Comparison of ENCODE assay signal across 21 cellular contexts in the genomic region with DNA sequence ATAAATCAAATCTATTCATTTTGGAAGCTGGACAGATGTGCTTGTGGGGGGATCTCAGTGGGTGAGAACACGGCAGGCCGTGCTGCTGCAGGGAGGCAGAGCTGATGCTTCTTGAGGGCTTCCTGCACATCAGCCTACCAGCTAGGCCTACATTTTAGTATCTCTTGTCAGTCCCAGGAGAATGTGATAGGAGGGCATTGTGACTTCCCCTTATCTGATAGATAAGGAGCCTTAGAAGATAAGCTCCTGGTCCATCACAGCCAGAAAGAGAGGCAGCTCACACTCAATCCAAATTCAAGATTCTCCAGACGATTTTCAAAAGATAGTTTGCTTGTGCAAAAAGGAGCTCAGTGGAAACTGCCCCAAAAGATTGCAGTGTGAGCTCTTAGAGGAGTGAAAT.
A peak's percentile ranks its signal among the peaks of the same experiment; 100 is the strongest.
DNase-seq lines count a peak whose midpoint lies in the region; TF ChIP-seq lines count a peak whose summit lies in the region.
"Had no signal": no experiment of that assay in that cellular context is flagged by ENCODE, and none has a peak within 500 bp of the region (broad histone marks: within the 10 kb centered on the region; RNA-seq: fewer than 3 reads in every experiment).

No MANE protein-coding gene starts in this region.

- no peak overlapping the region for H3K4me3 Mint-ChIP-seq in osteocyte (ENCODE audit: unreplicated experiment)
- H3K4me3 Mint-ChIP-seq: B cell; CD4-positive, CD25-positive, alpha-beta regulatory T cell; CD8-positive, alpha-beta T cell; GM23338 had no signal

- no peaks in the 10 kb centered on the region for H3K4me1 ChIP-seq in esophagus muscularis mucosa
- H3K4me1 ChIP-seq in right atrium auricular region = no peaks in the 10 kb centered on the region
- H3K4me1 ChIP-seq: BLaER1 had no signal

- H3K36me3 Mint-ChIP-seq in osteocyte (ENCODE audit: unreplicated experiment) = no peaks in the 10 kb centered on the region
- H3K36me3 Mint-ChIP-seq: CD4-positive, CD25-positive, alpha-beta regulatory T cell; CD8-positive, alpha-beta T cell had no signal

- peaks cover 7% of the 10 kb centered on the region for H3K27me3 Mint-ChIP-seq in osteocyte (ENCODE audit: unreplicated experiment)

- no peaks in the 10 kb centered on the region for H3K9me3 Mint-ChIP-seq in osteocyte (ENCODE audit: unreplicated experiment)
- H3K9me3 Mint-ChIP-seq: CD8-positive, alpha-beta T cell had no signal

- H3K4me1 Mint-ChIP-seq in osteocyte (ENCODE audit: unreplicated experiment) = no peaks in the 10 kb centered on the region
- H3K4me1 Mint-ChIP-seq: B cell; CD4-positive, CD25-positive, alpha-beta regulatory T cell had no signal

- WGBS in esophagus muscularis mucosa = 57% methylated on average over 3 of the region's 3 CpGs

- peak; percentile 1 for DNase-seq in activated effector memory CD4-positive, alpha-beta T cell treated with anti-CD3 and anti-CD28 coated beads, Interleukin-2, amount 50 U/mL, for 16 hours
- DNase-seq in activated effector memory CD4-positive, alpha-beta T cell treated with Interleukin-2 at 50 U/mL for 16 hours = no peak
- DNase-seq in esophagus muscularis mucosa (ENCODE audit: extremely low spot score) = peak; percentile 68
- peak; percentile 3 for DNase-seq in osteocyte (ENCODE audit: extremely low spot score, unreplicated experiment)
- no peak for DNase-seq in GOT3 (lab: John Stamatoyannopoulos, UW)
- DNase-seq in stimulated activated CD4-positive, alpha-beta T cell treated with anti-CD3 and anti-CD28 coated beads, Interleukin-4, amount 100 ng/mL, for 1 hour = no peak
- no peak for DNase-seq in right atrium auricular region (ENCODE audit: low spot score)
- DNase-seq in HT-29 (ENCODE audit: low spot score) = no peak
- DNase-seq: CD4-positive, CD25-positive, alpha-beta regulatory T cell; DMS 273 treated with DMSO at 0.1 percent for 48 hours; DMS79; EL; GDM1; HCEC 1CT had no signal

- H3K4me3 ChIP-seq in esophagus muscularis mucosa = no peak overlapping the region
- H3K4me3 ChIP-seq in right atrium auricular region = no peak overlapping the region
- H3K4me3 ChIP-seq: BLaER1, GM12878, GM23338 had no signal

- H3K36me3 ChIP-seq in esophagus muscularis mucosa (no peaks in the 10 kb centered on the region), right atrium auricular region (no peaks in the 10 kb centered on the region)
- H3K36me3 ChIP-seq: BLaER1 had no signal

- H3K27ac ChIP-seq in esophagus muscularis mucosa (replicated peaks in 1 of 4) (no peak overlapping the region), right atrium auricular region (no peak overlapping the region)
- H3K27ac ChIP-seq: 22Rv1, BLaER1, C4-2B had no signal

- intact Hi-C loops in esophagus muscularis mucosa (cut with DNase I) = no loop called here

- TF ChIP-seq EP300 in esophagus muscularis mucosa (IDR thresholded peaks at IDR 0.05) = no peak

- H3K27ac Mint-ChIP-seq in osteocyte (ENCODE audit: unreplicated experiment) = no peak overlapping the region
- H3K27ac Mint-ChIP-seq: B cell; CD4-positive, CD25-positive, alpha-beta regulatory T cell; CD8-positive, alpha-beta T cell; GM23338 had no signal

- no peak for TF ChIP-seq CTCF in esophagus muscularis mucosa (IDR thresholded peaks at IDR 0.05)
- TF ChIP-seq CTCF in osteocyte (IDR thresholded peaks at IDR 0.05) = no peak
- no peak for TF ChIP-seq CTCF in right atrium auricular region (IDR thresholded peaks at IDR 0.05)

- H3K9me3 ChIP-seq in esophagus muscularis mucosa (no peaks in the 10 kb centered on the region), right atrium auricular region (no peaks in the 10 kb centered on the region)
- H3K9me3 ChIP-seq: BLaER1 had no signal

- H3K27me3 ChIP-seq in esophagus muscularis mucosa = no peaks in the 10 kb centered on the region
- no peaks in the 10 kb centered on the region for H3K27me3 ChIP-seq in right atrium auricular region
- H3K27me3 ChIP-seq: BLaER1 had no signal

- no peak for TF ChIP-seq POLR2A in esophagus muscularis mucosa (IDR thresholded peaks at IDR 0.05; ENCODE audit: low read depth)

Comparison
In these comparisons a context has a peak if more than half of its experiments do, and no peak if none do; other contexts are left out.
1. DNase-seq: peak in activated effector memory CD4-positive, alpha-beta T cell treated with anti-CD3 and anti-CD28 coated beads, Interleukin-2, amount 50 U/mL, for 16 hours (single experiment), esophagus muscularis mucosa (single experiment) and osteocyte (single experiment); none in activated effector memory CD4-positive, alpha-beta T cell treated with Interleukin-2 at 50 U/mL for 16 hours (single experiment), GOT3 (single experiment), stimulated activated CD4-positive, alpha-beta T cell treated with anti-CD3 and anti-CD28 coated beads, Interleukin-4, amount 100 ng/mL, for 1 hour (single experiment), right atrium auricular region (single experiment) and HT-29 (single experiment).